ENCODE assay signal across 8 cellular contexts in the genomic region with DNA sequence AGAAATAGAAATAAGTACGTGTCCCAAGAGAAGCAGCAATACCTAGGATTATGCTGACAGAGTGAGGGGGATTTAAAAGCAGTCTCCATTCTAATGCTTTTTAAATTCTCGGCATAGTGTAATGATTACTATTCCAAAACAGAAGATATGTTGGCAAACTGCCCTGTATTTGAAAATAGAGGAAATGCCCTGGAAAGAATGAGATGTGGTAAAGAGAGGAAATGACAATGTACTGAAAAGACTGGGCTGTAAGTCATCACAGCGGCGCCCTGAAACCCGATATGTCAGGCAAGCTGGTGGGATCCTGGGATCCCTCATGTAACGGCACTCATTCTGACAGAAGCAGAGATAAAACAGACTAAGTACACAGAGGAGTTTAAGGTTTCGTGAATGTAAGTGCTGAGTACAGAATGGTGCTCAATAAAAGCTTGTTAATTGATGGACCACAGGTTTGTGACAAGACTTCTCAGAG.
DNase-seq lines count a peak whose midpoint lies in the region; ATAC-seq and TF ChIP-seq lines count a peak whose summit lies in the region.

No MANE protein-coding gene starts in this region.

- peak; percentile 32 for DNase-seq in COLO668 (lab: John Stamatoyannopoulos, UW; ENCODE audit: unreplicated experiment)
- DNase-seq in activated CD4-positive, alpha-beta T cell treated with anti-CD3 and anti-CD28 coated beads, Interleukin-2, amount 50 U/mL, for 4 hours, result peak; percentile 17 to 27
- DNase-seq in iPS DF 6.9 (ENCODE audit: low read depth, low spot score), result peak; percentile 7
- no peak for DNase-seq in NCI-H2107 treated with DMSO at 0.1 percent for 48 hours (lab: John Stamatoyannopoulos, UW; ENCODE audit: unreplicated experiment)
- no peak for DNase-seq in NCI-H1092 treated with DMSO at 0.1 percent for 48 hours (lab: John Stamatoyannopoulos, UW)
- DNase-seq in caudate nucleus (lab: John Stamatoyannopoulos, UW), result no peak

- no peak; the same call in 1 of the 2 replicates for TF ChIP-seq EP300 in Ishikawa (IDR thresholded peaks at IDR 0.05; ENCODE audit: borderline replicate concordance)

- H3K4me3 ChIP-seq in iPS DF 6.9 (ENCODE audit: low read length), result no peak overlapping the region

- no peak for ATAC-seq in GM21526 (IDR thresholded peaks at IDR 0.05; ENCODE audit: low FRiP score, unreplicated experiment)

- H3K27me3 ChIP-seq in iPS DF 6.9 (ENCODE audit: control insufficient read depth, insufficient read depth, low read length), result no peaks in the 10 kb centered on the region

- no peak overlapping the region for H3K27ac ChIP-seq in iPS DF 6.9 (ENCODE audit: low read length)
- H3K27ac ChIP-seq in caudate nucleus (ENCODE audit: low read depth, low read length), result no peak overlapping the region

- WGBS in iPS DF 6.9 (ENCODE audit: insufficient coverage, insufficient read length), result no CpG with 5 or more reads among the region's 7 CpGs

- H3K9me3 ChIP-seq in iPS DF 6.9 (ENCODE audit: control insufficient read depth, insufficient read depth, low read length), result no peaks in the 10 kb centered on the region

- no peaks in the 10 kb centered on the region for H3K4me1 ChIP-seq in iPS DF 6.9 (ENCODE audit: control insufficient read depth, insufficient read depth, low read length)

- no peaks in the 10 kb centered on the region for H3K36me3 ChIP-seq in iPS DF 6.9 (ENCODE audit: control insufficient read depth, insufficient read depth, low read length)

- no peak for TF ChIP-seq RAD21 in Ishikawa (IDR thresholded peaks at IDR 0.05; ENCODE audit: low read depth)

TF ChIP-seq in Ishikawa, 13 proteins besides CTCF, POLR2A, EP300 and RAD21:
- 0 out of 2 replicates have a peak, but pooled peaks have one; percentile 33 for TF ChIP-seq FOXM1 (IDR thresholded peaks at IDR 0.05; ENCODE audit: borderline replicate concordance, low read depth)
- no peak for TF ChIP-seq TCF12 (IDR thresholded peaks at IDR 0.05; ENCODE audit: low read depth)

Comparison
In these comparisons a context has a peak if more than half of its experiments do, and no peak if none do; other contexts are left out.
1. DNase-seq: peak in COLO668 (single experiment), activated CD4-positive, alpha-beta T cell treated with anti-CD3 and anti-CD28 coated beads, Interleukin-2, amount 50 U/mL, for 4 hours (2 of 2) and iPS DF 6.9 (single experiment); none in NCI-H2107 treated with DMSO at 0.1 percent for 48 hours (single experiment), NCI-H1092 treated with DMSO at 0.1 percent for 48 hours (single experiment) and caudate nucleus (0 of 61).